In genomic region chr19:11767633-11768133, GRCh38 we compare ENCODE assay signal across 8 cellular contexts. TPM values are rescaled to one million over a fixed set of nuclear protein-coding genes. Genes with fewer than 3 reads are reported as not detected.
DNase-seq lines count a peak whose midpoint lies in the region; ATAC-seq and TF ChIP-seq lines count a peak whose summit lies in the region.

No MANE protein-coding gene starts in this region.

- H3K9me3 ChIP-seq in HUES48 (ENCODE audit: control insufficient read depth, insufficient read depth, low read length): peaks cover 18% of the 10 kb centered on the region
- peaks cover 0 to 27% (median 0%) of the 10 kb centered on the region in 3 donors for H3K9me3 ChIP-seq in esophagus squamous epithelium
- peaks cover 0 to 33% (median 5%) of the 10 kb centered on the region in 4 donors for H3K9me3 ChIP-seq in tibial nerve

- H3K4me1 Mint-ChIP-seq in activated CD8-positive, alpha-beta T cell treated with anti-CD3 and anti-CD28 coated beads for 36 hours (ENCODE audit: low read depth): peaks cover 17% of the 10 kb centered on the region

- H3K36me3 Mint-ChIP-seq in activated CD8-positive, alpha-beta T cell treated with anti-CD3 and anti-CD28 coated beads for 36 hours (ENCODE audit: low read depth): peaks cover 34% of the 10 kb centered on the region

- H3K27ac ChIP-seq in HUES48 (ENCODE audit: low read depth, low read length) (no peak overlapping the region), esophagus squamous epithelium (peak overlapping the region; percentile 76 to 95 (median 88)), tibial nerve (peak overlapping the region; percentile 68 to 98 (median 95))

- TF ChIP-seq POLR2A in GM18951 (IDR thresholded peaks at IDR 0.05; ENCODE audit: extremely low read depth, insufficient read depth, insufficient read length) (peak; percentile 52), esophagus squamous epithelium (IDR thresholded peaks at IDR 0.05) (no peak), tibial nerve (IDR thresholded peaks at IDR 0.05) (no peak)

- TF ChIP-seq EP300 in tibial nerve (IDR thresholded peaks at IDR 0.05): no peak

- no peaks in the 10 kb centered on the region for H3K36me3 ChIP-seq in HUES48 (ENCODE audit: control insufficient read depth, insufficient read depth, low read length)
- H3K36me3 ChIP-seq in esophagus squamous epithelium: peaks cover 0 to 13% (median 0%) of the 10 kb centered on the region in 3 donors
- H3K36me3 ChIP-seq in tibial nerve: peaks cover 0 to 29% (median 0%) of the 10 kb centered on the region in 3 donors

- peak overlapping the region; percentile 81 for H3K27ac Mint-ChIP-seq in activated CD8-positive, alpha-beta T cell treated with anti-CD3 and anti-CD28 coated beads for 36 hours

- peaks cover 40% of the 10 kb centered on the region for H3K9me3 Mint-ChIP-seq in activated CD8-positive, alpha-beta T cell treated with anti-CD3 and anti-CD28 coated beads for 36 hours

- H3K27me3 ChIP-seq in HUES48 (ENCODE audit: control insufficient read depth, insufficient read depth, low read length) (peaks cover 21% of the 10 kb centered on the region), esophagus squamous epithelium (no peaks in the 10 kb centered on the region), tibial nerve (no peaks in the 10 kb centered on the region)

- POLR2A ChIA-PET in activated CD8-positive, alpha-beta T cell treated with anti-CD3 and anti-CD28 coated beads for 36 hours (lab: Charles Lee): no interaction called here

- CTCF ChIA-PET in activated CD8-positive, alpha-beta T cell treated with anti-CD3 and anti-CD28 coated beads for 36 hours (lab: Charles Lee): no interaction called here

- peaks cover 4% of the 10 kb centered on the region for H3K27me3 Mint-ChIP-seq in activated CD8-positive, alpha-beta T cell treated with anti-CD3 and anti-CD28 coated beads for 36 hours

- intact Hi-C loops in activated CD8-positive, alpha-beta T cell treated with anti-CD3 and anti-CD28 coated beads for 36 hours (cut with micrococcal nuclease): no loop called here
- intact Hi-C loops in esophagus squamous epithelium (cut with DNase I): no loop called here

- in situ Hi-C loops in GM18951 (cut with MboI; ENCODE audit: low sequenced_read_pairs, unreplicated experiment): no loop called here

- H3K9ac ChIP-seq in HUES48 (ENCODE audit: low read depth, low read length): no peak overlapping the region

- 5 to 7% methylated on average over 4 to 15 of the region's 20 CpGs for whole genome bisulfite sequencing in esophagus squamous epithelium, 2 donors
- 1% methylated on average over 15 to 20 of the region's 20 CpGs for WGBS in tibial nerve, 2 donors

- no peak for TF ChIP-seq CTCF in activated CD8-positive, alpha-beta T cell treated with anti-CD3 and anti-CD28 coated beads for 36 hours (IDR thresholded peaks at IDR 0.05)
- TF ChIP-seq CTCF in esophagus squamous epithelium (IDR thresholded peaks at IDR 0.05) (no peak), tibial nerve (IDR thresholded peaks at IDR 0.05) (no peak)

- no peaks in the 10 kb centered on the region for H3K4me1 ChIP-seq in HUES48 (ENCODE audit: control insufficient read depth, insufficient read depth, low read length)
- peaks cover 8 to 25% (median 13%) of the 10 kb centered on the region in 3 donors for H3K4me1 ChIP-seq in esophagus squamous epithelium
- peaks cover 0 to 20% (median 6%) of the 10 kb centered on the region in 4 donors for H3K4me1 ChIP-seq in tibial nerve

- ATAC-seq in activated CD8-positive, alpha-beta T cell treated with anti-CD3 and anti-CD28 coated beads for 36 hours: no peak
- no peak for ATAC-seq in HG02884 (IDR thresholded peaks at IDR 0.05; ENCODE audit: unreplicated experiment)

- peak; percentile 16 for DNase-seq in Ammon's horn (ENCODE audit: low spot score)
- DNase-seq in activated CD8-positive, alpha-beta T cell treated with anti-CD3 and anti-CD28 coated beads for 36 hours: peak; percentile 54
- no peak for DNase-seq in esophagus squamous epithelium (lab: John Stamatoyannopoulos, UW)
- peak; percentile 52 for DNase-seq in myocyte (ENCODE audit: low read depth)
- DNase-seq in tibial nerve (ENCODE audit: low spot score in 2 of 2): peak in 1 of 2 donors; percentile 19

- peak overlapping the region; percentile 72 for H3K4me3 ChIP-seq in HUES48 (ENCODE audit: low read depth, low read length)
- peak overlapping the region; percentile 60 to 89 (median 66) for H3K4me3 ChIP-seq in esophagus squamous epithelium
- H3K4me3 ChIP-seq in tibial nerve: peak overlapping the region; percentile 48 to 97 (median 90)

- H3K4me3 Mint-ChIP-seq in activated CD8-positive, alpha-beta T cell treated with anti-CD3 and anti-CD28 coated beads for 36 hours: peak overlapping the region; percentile 95

RNA-seq across cellular contexts. Expression of gene ZNF441, which starts 0.9 kb away (rescaled TPM):
- total RNA-seq in activated CD8-positive, alpha-beta T cell treated with anti-CD3 and anti-CD28 coated beads for 36 hours: 1 to 10 TPM; 3.6 to 4.3 TPM
- total RNA-seq in esophagus squamous epithelium (1 to 10 TPM; 1.0 to 5.7 (median 2.4) TPM), myocyte (12.6 and 13.7 TPM in 2 replicates), tibial nerve (10 to 100 TPM; 13.8 to 18.1 (median 15.8) TPM)
- 2.5 TPM for polyA plus RNA-seq in myocyte (2012)

RNA-seq across cellular contexts. Expression of gene ZNF823, which starts 28.9 kb away (rescaled TPM):
- total RNA-seq in activated CD8-positive, alpha-beta T cell treated with anti-CD3 and anti-CD28 coated beads for 36 hours: 1 to 10 TPM; 3.3 to 3.9 TPM
- total RNA-seq in esophagus squamous epithelium: 10 to 100 TPM in 3 of 4 donors, 1 to 10 TPM in 1; 8.5 to 22.3 (median 11.8) TPM
- 4.6 and 5.5 TPM in 2 replicates for total RNA-seq in myocyte
- polyA plus RNA-seq in myocyte (2012): 1.1 TPM
- total RNA-seq in tibial nerve: 10 to 100 TPM in 2 of 4 donors, 1 to 10 TPM in 2; 8.1 to 16.5 (median 10.0) TPM

RNA-seq across cellular contexts. Expression of gene ZNF491, which starts 30.6 kb away (rescaled TPM):
- total RNA-seq in activated CD8-positive, alpha-beta T cell treated with anti-CD3 and anti-CD28 coated beads for 36 hours: 1 to 10 TPM in 1 of 2 experiments, under 1 TPM in 1; 0.76 to 1.4 TPM
- total RNA-seq in esophagus squamous epithelium (1 to 10 TPM in 1 of 4 donors, under 1 TPM in 3; 0.13 to 2.3 (median 0.82) TPM), myocyte (2.3 and 2.4 TPM in 2 replicates), tibial nerve (1 to 10 TPM; 2.1 to 3.9 (median 2.8) TPM)
- polyA plus RNA-seq in myocyte (2012): 1.2 TPM

RNA-seq across cellular contexts. Expression of gene ZNF440, which starts 46.4 kb away (rescaled TPM):
- 1 to 10 TPM; 7.7 to 8.8 TPM for total RNA-seq in activated CD8-positive, alpha-beta T cell treated with anti-CD3 and anti-CD28 coated beads for 36 hours
- total RNA-seq in esophagus squamous epithelium (10 to 100 TPM; 16.1 to 22.2 (median 19.2) TPM), myocyte (6.5 and 6.9 TPM in 2 replicates), tibial nerve (10 to 100 TPM in 3 of 4 donors, 1 to 10 TPM in 1; 6.3 to 14.5 (median 10.2) TPM)
- 3.4 TPM for polyA plus RNA-seq in myocyte (2012)
